ENCODE assay signal across 12 cellular contexts in the genomic region with DNA sequence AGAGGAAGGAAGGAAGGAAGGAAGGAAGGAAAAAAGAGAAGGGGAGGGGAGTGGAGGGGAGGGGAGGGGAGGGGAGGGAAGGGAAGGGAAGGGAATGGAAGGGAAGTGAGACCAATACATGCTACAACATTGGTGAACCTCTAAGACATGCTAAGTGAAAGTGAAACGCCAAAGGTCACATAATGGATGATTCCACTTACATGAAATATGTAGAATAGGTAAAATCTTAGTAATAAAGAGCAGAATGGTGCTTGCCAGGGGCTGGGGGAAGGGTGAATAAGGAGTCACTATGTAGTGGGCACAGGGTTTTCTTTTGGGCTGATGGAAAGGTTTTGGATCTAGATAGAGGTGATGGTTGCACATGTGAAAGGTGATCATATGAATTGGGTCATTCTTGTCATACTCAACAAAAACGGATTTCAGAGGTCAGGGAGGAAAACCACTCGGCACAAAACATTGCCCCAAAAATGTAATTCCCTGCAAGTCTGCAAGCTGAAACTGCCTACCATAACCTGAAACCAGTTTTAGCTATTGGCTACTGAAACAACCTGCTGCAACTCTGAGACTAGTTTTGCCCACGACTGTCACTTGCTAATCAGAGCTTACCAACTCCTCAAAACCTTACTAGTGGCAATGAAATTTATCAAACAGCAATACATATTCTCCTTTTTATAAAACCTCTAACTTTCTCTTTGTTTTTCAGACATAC. TPM values are rescaled to one million over a fixed set of nuclear protein-coding genes. Genes with fewer than 3 reads are reported as not detected.
A peak's percentile ranks its signal among the peaks of the same experiment; 100 is the strongest.
DNase-seq lines count a peak whose midpoint lies in the region; ATAC-seq and TF ChIP-seq lines count a peak whose summit lies in the region.
"Had no signal": no experiment of that assay in that cellular context is flagged by ENCODE, and none has a peak within 500 bp of the region (broad histone marks: within the 10 kb centered on the region; RNA-seq: fewer than 3 reads in every experiment).

No MANE protein-coding gene starts in this region.

- peak; percentile 8 for DNase-seq in stimulated activated CD4-positive, alpha-beta T cell treated with anti-CD3 and anti-CD28 coated beads, Interleukin-15, amount 100 ng/mL, for 24 hours
- no peak for DNase-seq in stimulated activated CD4-positive, alpha-beta T cell treated with anti-CD3 and anti-CD28 coated beads, Interleukin-1b, Interleukin-23, amount 100 ng/mL, for 48 hours
- DNase-seq in BE2C = no peak
- DNase-seq in Caco-2 = no peak
- DNase-seq in NCI-H510A (lab: John Stamatoyannopoulos, UW) = no peak
- no peak for DNase-seq in D341Med (ENCODE audit: low spot score)
- DNase-seq: AML-193, NCI-H774, occipital lobe had no signal

- peaks cover 11% of the 10 kb centered on the region for H3K9me3 Mint-ChIP-seq in Caco-2 (ENCODE audit: unreplicated experiment)

- no peaks in the 10 kb centered on the region for H3K36me3 ChIP-seq in BE2C
- H3K36me3 ChIP-seq in Caco-2 (ENCODE audit: control insufficient read depth, insufficient read depth, low read length) = 0 out of 2 replicates have a peak, but pooled peaks cover 2% of the 10 kb centered on the region

- no TSS peak for BruUV-seq in Caco-2 (replicated peaks; lab: Mats Ljungman, UMichigan)

- POLR2A ChIA-PET in Caco-2 (lab: Charles Lee) = no interaction called here

- no peak overlapping the region for H3K27ac Mint-ChIP-seq in Caco-2 (ENCODE audit: unreplicated experiment)

- peak; percentile 91 for ATAC-seq in GM21786 (IDR thresholded peaks at IDR 0.05; ENCODE audit: unreplicated experiment)
- ATAC-seq in HG03521 (IDR thresholded peaks at IDR 0.05; ENCODE audit: unreplicated experiment) = peak; percentile 73

- H3K4me3 ChIP-seq in BE2C (ENCODE audit: low read depth, low read length) (no peak overlapping the region), Caco-2 (ENCODE audit: low read depth, low read length) (no peak overlapping the region)

- H3K27me3 Mint-ChIP-seq in Caco-2 (ENCODE audit: insufficient read depth, unreplicated experiment) = no peaks in the 10 kb centered on the region

- H3K36me3 Mint-ChIP-seq in Caco-2 (ENCODE audit: insufficient read depth, unreplicated experiment) = no peaks in the 10 kb centered on the region

- H3K27me3 ChIP-seq in BE2C (no peaks in the 10 kb centered on the region), Caco-2 (replicated peaks; ENCODE audit: control insufficient read depth, insufficient read depth, low read length) (no peaks in the 10 kb centered on the region)

- CTCF ChIA-PET in Caco-2 (lab: Charles Lee) = no interaction called here

- H3K9me3 ChIP-seq in BE2C (no peaks in the 10 kb centered on the region), Caco-2 (0 out of 2 replicates have a peak, but pooled peaks cover 4% of the 10 kb centered on the region)

- TF ChIP-seq CTCF in BE2C (IDR thresholded peaks at IDR 0.05; ENCODE audit: low read depth, low read length) (no peak), Caco-2 (IDR thresholded peaks at IDR 0.05; ENCODE audit: insufficient read depth in 1 of 2, low read depth in 1 of 2, low read length in 1 of 2, severe bottlenecking in 1 of 2, unreplicated experiment in 1 of 2) (no peak)

- intact Hi-C loops in Caco-2 (cut with micrococcal nuclease; ENCODE audit: unreplicated experiment) = loop anchor here (1.0 kb wide), 1 partner anchor 12 kb away; no protein-coding TSS in a partner anchor

- H3K4me3 Mint-ChIP-seq in Caco-2 (ENCODE audit: unreplicated experiment) = no peak overlapping the region

- H3K4me1 Mint-ChIP-seq in Caco-2 (ENCODE audit: low read depth, unreplicated experiment) = no peaks in the 10 kb centered on the region

- H3K4me1 ChIP-seq in BE2C = no peaks in the 10 kb centered on the region
- H3K4me1 ChIP-seq in Caco-2 = no peaks in the 10 kb centered on the region

RNA-seq across cellular contexts. Expression of gene CCDC141, which starts 59.2 kb away (rescaled TPM):
- polyA plus RNA-seq in BE2C (2012; ENCODE audit: insufficient read depth, insufficient read length, low read depth) = 0.06 TPM
- 11.5 and 16.6 TPM in 2 replicates for total RNA-seq in Caco-2 (2022)
- total RNA-seq: kidney epithelial cell had no signal
